ENCODE assay signal across 8 cellular contexts in genomic region chr19:16371540-16371986, GRCh38. TPM values are rescaled to one million over a fixed set of nuclear protein-coding genes. Genes with fewer than 3 reads are reported as not detected.
DNase-seq lines count a peak whose midpoint lies in the region; ATAC-seq and TF ChIP-seq lines count a peak whose summit lies in the region.

No MANE protein-coding gene starts in this region.

- H3K9me3 ChIP-seq in adrenal gland (replicated peaks in 1 of 3): no peaks in the 10 kb centered on the region
- H3K9me3 ChIP-seq in prostate gland: no peaks in the 10 kb centered on the region

- H3K4me3 Mint-ChIP-seq in T-helper 2 cell treated with Interferon-gamma antibody and Interleukin-4, amounts not matched to agents 5 μg/mL and 100 μg/mL, for 36 hours: no peak overlapping the region

- peaks cover 0 to 19% of the 10 kb centered on the region in 2 donors for H3K36me3 ChIP-seq in adrenal gland (replicated peaks in 1 of 2)
- H3K36me3 ChIP-seq in prostate gland: no peaks in the 10 kb centered on the region

- H3K27me3 ChIP-seq in adrenal gland (no peaks in the 10 kb centered on the region), prostate gland (replicated peaks; ENCODE audit: insufficient read depth) (no peaks in the 10 kb centered on the region)

- H3K4me1 ChIP-seq in adrenal gland (replicated peaks in 1 of 2) (peaks cover 8 to 38% of the 10 kb centered on the region in 2 donors), prostate gland (replicated peaks) (peaks cover 14% of the 10 kb centered on the region)

- peak; percentile 89 for DNase-seq in T-helper 2 cell treated with Interferon-gamma antibody and Interleukin-4, amounts not matched to agents 5 μg/mL and 100 μg/mL, for 36 hours (ENCODE audit: low spot score)
- DNase-seq in adrenal gland: peak in 5 of 7 donors; percentile 44 to 69 (median 53)
- DNase-seq in stimulated activated CD4-positive, alpha-beta T cell treated with anti-CD3 and anti-CD28 coated beads, Interleukin-1b, Interleukin-23, amount 100 ng/mL, for 1 hour (ENCODE audit: low read depth in 2 of 2): peak; percentile 38 to 81
- DNase-seq in foreskin melanocyte: no peak
- no peak for DNase-seq in EL
- DNase-seq in prostate gland (ENCODE audit: low spot score): no peak

- peak overlapping the region in 1 of 5 donors; percentile 80 for H3K27ac ChIP-seq in adrenal gland
- H3K27ac ChIP-seq in prostate gland: no peak overlapping the region

- WGBS in adrenal gland, 4 donors: 58 to 67% (median 63%) methylated on average over 18 of the region's 18 CpGs
- WGBS in prostate gland: 45% methylated on average over 18 of the region's 18 CpGs

- intact Hi-C loops in adrenal gland (cut with DNase I) (loop anchor here in 1 of 2 donors (10.0 kb wide), 1 partner anchor 337 kb away; no protein-coding TSS in a partner anchor), prostate gland (cut with DNase I) (no loop called here)

- TF ChIP-seq POLR2A in adrenal gland (IDR thresholded peaks at IDR 0.05) (no peak), prostate gland (IDR thresholded peaks at IDR 0.05) (no peak)

- TF ChIP-seq CTCF in adrenal gland (IDR thresholded peaks at IDR 0.05) (no peak), prostate gland (IDR thresholded peaks at IDR 0.05) (no peak)

- H3K27me3 Mint-ChIP-seq in T-helper 2 cell treated with Interferon-gamma antibody and Interleukin-4, amounts not matched to agents 5 μg/mL and 100 μg/mL, for 36 hours (ENCODE audit: low read depth): peaks cover 3% of the 10 kb centered on the region

- peak; percentile 81 for ATAC-seq in GM18511 (IDR thresholded peaks at IDR 0.05; ENCODE audit: unreplicated experiment)
- peak; percentile 66 for ATAC-seq in HG02885 (IDR thresholded peaks at IDR 0.05; ENCODE audit: poor library complexity, unreplicated experiment)

- H3K4me3 ChIP-seq in adrenal gland: no peak overlapping the region
- no peak overlapping the region for H3K4me3 ChIP-seq in prostate gland

- H3K4me1 Mint-ChIP-seq in T-helper 2 cell treated with Interferon-gamma antibody and Interleukin-4, amounts not matched to agents 5 μg/mL and 100 μg/mL, for 36 hours (ENCODE audit: low read depth): peaks cover 55% of the 10 kb centered on the region

- H3K9me3 Mint-ChIP-seq in T-helper 2 cell treated with Interferon-gamma antibody and Interleukin-4, amounts not matched to agents 5 μg/mL and 100 μg/mL, for 36 hours: no peaks in the 10 kb centered on the region

- H3K36me3 Mint-ChIP-seq in T-helper 2 cell treated with Interferon-gamma antibody and Interleukin-4, amounts not matched to agents 5 μg/mL and 100 μg/mL, for 36 hours (ENCODE audit: low read depth): peaks cover 37% of the 10 kb centered on the region

- H3K27ac Mint-ChIP-seq in T-helper 2 cell treated with Interferon-gamma antibody and Interleukin-4, amounts not matched to agents 5 μg/mL and 100 μg/mL, for 36 hours: no peak overlapping the region

RNA-seq across cellular contexts. Expression of gene KLF2, which starts 46.9 kb away (rescaled TPM):
- total RNA-seq in adrenal gland (10 to 100 TPM in 7 of 8 donors, 1 to 10 TPM in 1; 3.4 to 52.3 (median 27.0) TPM), prostate gland (10 to 100 TPM; 19.8 to 24.4 TPM)
- 10 to 100 TPM in 1 of 3 donors, 1 to 10 TPM in 2; 7.0 to 29.3 (median 9.6) TPM for polyA plus RNA-seq in adrenal gland

Comparison
In these comparisons a context has a peak if more than half of its experiments do, and no peak if none do; other contexts are left out.
1. DNase-seq: peak in T-helper 2 cell treated with Interferon-gamma antibody and Interleukin-4, amounts not matched to agents 5 μg/mL and 100 μg/mL, for 36 hours (single experiment), adrenal gland (5 of 7) and stimulated activated CD4-positive, alpha-beta T cell treated with anti-CD3 and anti-CD28 coated beads, Interleukin-1b, Interleukin-23, amount 100 ng/mL, for 1 hour (2 of 2); none in foreskin melanocyte (single experiment), EL (single experiment) and prostate gland (single experiment).